1 cellular context compared by ENCODE assay signal in genomic region chr22:37998543-37998942, GRCh38.
TF ChIP-seq lines count a peak whose summit lies in the region.

No MANE protein-coding gene starts in this region.

TF ChIP-seq in IMR-90, 13 proteins besides CTCF, POLR2A, EP300 and RAD21 (continued from another document):
- no peak for TF ChIP-seq MXI1 (IDR thresholded peaks at IDR 0.05; ENCODE audit: borderline replicate concordance, low read depth, low read length)
- no peak for TF ChIP-seq MAFK (IDR thresholded peaks at IDR 0.05; ENCODE audit: low read depth, low read length)
- TF ChIP-seq BHLHE40 (IDR thresholded peaks at IDR 0.05; ENCODE audit: low read depth, low read length) = no peak
- TF ChIP-seq SMC3 (IDR thresholded peaks at IDR 0.05; ENCODE audit: low read depth, low read length) = no peak
- TF ChIP-seq ELK1 (IDR thresholded peaks at IDR 0.05; ENCODE audit: borderline replicate concordance, low read depth, low read length) = no peak
- no peak for TF ChIP-seq RCOR1 (IDR thresholded peaks at IDR 0.05; ENCODE audit: insufficient replicate concordance, low read length)
- TF ChIP-seq CHD1 (IDR thresholded peaks at IDR 0.05; ENCODE audit: low read depth, low read length) = no peak
- TF ChIP-seq MAZ (IDR thresholded peaks at IDR 0.05; ENCODE audit: borderline replicate concordance, low read depth, low read length) = no peak
- no peak for TF ChIP-seq USF2 (IDR thresholded peaks at IDR 0.05; ENCODE audit: low read depth, low read length)
- no peak for TF ChIP-seq CEBPB (IDR thresholded peaks at IDR 0.05; ENCODE audit: low read depth, low read length)
- TF ChIP-seq RFX5 (IDR thresholded peaks at IDR 0.05; ENCODE audit: low read depth, low read length) = no peak
- TF ChIP-seq NFE2L2 (IDR thresholded peaks at IDR 0.05; ENCODE audit: low read depth, low read length) = no peak
